In the genomic region with DNA sequence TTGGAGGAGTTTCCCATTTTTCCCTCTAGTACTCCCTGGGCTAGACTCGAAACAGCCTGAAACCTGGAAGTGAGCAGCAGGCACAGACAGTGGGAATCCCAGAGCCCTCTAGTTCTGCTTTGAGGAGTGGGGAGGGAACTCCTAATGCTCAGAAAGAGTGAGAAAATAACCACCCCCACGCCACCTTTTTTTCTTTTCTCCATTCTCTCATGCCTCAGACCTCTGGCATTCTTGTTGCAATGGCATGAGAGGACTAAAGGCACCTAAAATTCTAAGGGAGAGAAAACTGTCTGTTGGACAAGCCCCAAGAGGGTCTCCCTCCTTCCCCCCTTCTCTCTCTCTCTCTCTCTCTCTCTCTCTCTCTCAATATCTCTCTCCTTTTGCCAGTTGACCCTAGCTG, we compare ENCODE assay signal across 1 cellular context.
TF ChIP-seq lines count a peak whose summit lies in the region.

No MANE protein-coding gene starts in this region.

TF ChIP-seq in GM12878, 131 proteins besides CTCF, POLR2A, EP300 and RAD21:
- TF ChIP-seq, protein P1, sequence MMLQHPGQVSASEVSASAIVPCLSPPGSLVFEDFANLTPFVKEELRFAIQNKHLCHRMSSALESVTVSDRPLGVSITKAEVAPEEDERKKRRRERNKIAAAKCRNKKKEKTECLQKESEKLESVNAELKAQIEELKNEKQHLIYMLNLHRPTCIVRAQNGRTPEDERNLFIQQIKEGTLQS (IDR thresholded peaks at IDR 0.05; ENCODE audit: borderline replicate concordance, extremely low read depth, low read depth, low read length) = no peak
- TF ChIP-seq, protein P2, sequence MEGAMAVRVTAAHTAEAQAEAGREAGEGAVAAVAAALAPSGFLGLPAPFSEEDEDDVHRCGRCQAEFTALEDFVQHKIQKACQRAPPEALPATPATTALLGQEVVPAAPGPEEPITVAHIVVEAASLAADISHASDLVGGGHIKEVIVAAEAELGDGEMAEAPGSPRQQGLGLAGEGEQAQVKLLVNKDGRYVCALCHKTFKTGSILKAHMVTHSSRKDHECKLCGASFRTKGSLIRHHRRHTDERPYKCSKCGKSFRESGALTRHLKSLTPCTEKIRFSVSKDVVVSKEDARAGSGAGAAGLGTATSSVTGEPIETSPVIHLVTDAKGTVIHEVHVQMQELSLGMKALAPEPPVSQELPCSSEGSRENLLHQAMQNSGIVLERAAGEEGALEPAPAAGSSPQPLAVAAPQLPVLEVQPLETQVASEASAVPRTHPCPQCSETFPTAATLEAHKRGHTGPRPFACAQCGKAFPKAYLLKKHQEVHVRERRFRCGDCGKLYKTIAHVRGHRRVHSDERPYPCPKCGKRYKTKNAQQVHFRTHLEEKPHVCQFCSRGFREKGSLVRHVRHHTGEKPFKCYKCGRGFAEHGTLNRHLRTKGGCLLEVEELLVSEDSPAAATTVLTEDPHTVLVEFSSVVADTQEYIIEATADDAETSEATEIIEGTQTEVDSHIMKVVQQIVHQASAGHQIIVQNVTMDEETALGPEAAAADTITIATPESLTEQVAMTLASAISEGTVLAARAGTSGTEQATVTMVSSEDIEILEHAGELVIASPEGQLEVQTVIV (IDR thresholded peaks at IDR 0.05; ENCODE audit: borderline replicate concordance, partially characterized antibody) = no peak
- TF ChIP-seq RELA (IDR thresholded peaks at IDR 0.05; ENCODE audit: borderline replicate concordance, partially characterized antibody) (no peak), IRF4 (IDR thresholded peaks at IDR 0.05; ENCODE audit: low read depth, low read length) (no peak), SUZ12 (IDR thresholded peaks at IDR 0.05; ENCODE audit: unreplicated experiment) (no peak), TAF1 (IDR thresholded peaks at IDR 0.05; ENCODE audit: borderline replicate concordance, low read depth, low read length) (no peak)
TF ChIP-seq in GM12878: peak in this region for 0.
